In genomic region chr16:12646490-12647274, GRCh38 we compare ENCODE assay signal across 10 cellular contexts.
DNase-seq lines count a peak whose midpoint lies in the region; ATAC-seq, FAIRE-seq and TF ChIP-seq lines count a peak whose summit lies in the region.
"Had no signal": no experiment of that assay in that cellular context is flagged by ENCODE, and none has a peak within 500 bp of the region (broad histone marks: within the 10 kb centered on the region; RNA-seq: fewer than 3 reads in every experiment).

No MANE protein-coding gene starts in this region.

- H3K4me3 ChIP-seq in mesenchymal stem cell (ENCODE audit: insufficient read depth in 1 of 2, low read depth in 1 of 2, low read length in 2 of 2) (no peak overlapping the region), small intestine (ENCODE audit: low read depth in 1 of 2, low read length in 2 of 2) (no peak overlapping the region), sigmoid colon (no peak overlapping the region), psoas muscle (no peak overlapping the region)
- H3K4me3 ChIP-seq: right atrium auricular region had no signal

- H3K27ac Mint-ChIP-seq in activated T-cell treated with anti-CD3 and anti-CD28 coated beads, Interleukin-2, amount 50 U/mL, for 24 hours = peak overlapping the region; percentile 97

- H2BK15ac ChIP-seq in mesenchymal stem cell (ENCODE audit: low read depth, poor library complexity, severe bottlenecking) = no peak overlapping the region

- no peak overlapping the region for H3K23ac ChIP-seq in mesenchymal stem cell (ENCODE audit: low read length in 2 of 2)

- H4K8ac ChIP-seq in mesenchymal stem cell (ENCODE audit: low read length) = no peak overlapping the region

- in situ Hi-C loops in KBM-7 (cut with MboI; ENCODE audit: low pct_unique_long_range_greater_than_20kb, low sequenced_read_pairs) = no loop called here

- H3K4ac ChIP-seq in mesenchymal stem cell (ENCODE audit: low read depth in 1 of 2, low read length in 2 of 2) = no peak overlapping the region

- H2AFZ ChIP-seq in mesenchymal stem cell (ENCODE audit: low read depth, low read length) = no peak overlapping the region

- no peak overlapping the region for H4K91ac ChIP-seq in mesenchymal stem cell (ENCODE audit: low read length)

- no peak overlapping the region for H3K18ac ChIP-seq in mesenchymal stem cell (ENCODE audit: low read depth in 1 of 2, low read length in 2 of 2)

- no peaks in the 10 kb centered on the region for H3K36me3 Mint-ChIP-seq in activated T-cell treated with anti-CD3 and anti-CD28 coated beads, Interleukin-2, amount 50 U/mL, for 24 hours (ENCODE audit: low read depth)

- no peak overlapping the region for H3K9ac ChIP-seq in mesenchymal stem cell (ENCODE audit: low read length)

- H3K27me3 ChIP-seq in mesenchymal stem cell (ENCODE audit: control insufficient read depth in 1 of 2, insufficient read depth in 1 of 2, low read length in 2 of 2) = no peaks in the 10 kb centered on the region
- no peaks in the 10 kb centered on the region for H3K27me3 ChIP-seq in small intestine (ENCODE audit: control insufficient read depth in 2 of 2, insufficient read depth in 2 of 2, low read length in 2 of 2)
- H3K27me3 ChIP-seq in sigmoid colon = no peaks in the 10 kb centered on the region
- peaks cover 0 to 9% (median 0%) of the 10 kb centered on the region in 3 donors for H3K27me3 ChIP-seq in psoas muscle (ENCODE audit: insufficient read depth in 3 of 3, low read length in 2 of 3)
- H3K27me3 ChIP-seq: right atrium auricular region had no signal

- no peak overlapping the region for H2BK120ac ChIP-seq in mesenchymal stem cell (ENCODE audit: low read depth, low read length)

- H3K9me3 ChIP-seq in mesenchymal stem cell (ENCODE audit: control insufficient read depth, low read length) = no peaks in the 10 kb centered on the region
- H3K9me3 ChIP-seq in small intestine (ENCODE audit: control insufficient read depth, low read depth) = no peaks in the 10 kb centered on the region
- H3K9me3 ChIP-seq in sigmoid colon = no peaks in the 10 kb centered on the region
- H3K9me3 ChIP-seq in psoas muscle = no peaks in the 10 kb centered on the region
- H3K9me3 ChIP-seq: right atrium auricular region had no signal

- ATAC-seq in GM18498 (IDR thresholded peaks at IDR 0.05; ENCODE audit: unreplicated experiment) = no peak
- ATAC-seq in psoas muscle = no peak

- TF ChIP-seq CTCF in sigmoid colon (IDR thresholded peaks at IDR 0.05) (no peak), psoas muscle (IDR thresholded peaks at IDR 0.05) (no peak)

- intact Hi-C loops in sigmoid colon (cut with DNase I) (no loop called here), psoas muscle (cut with DNase I) (no loop called here)

- no peaks in the 10 kb centered on the region for H3K79me1 ChIP-seq in mesenchymal stem cell (replicated peaks; ENCODE audit: low read length, poor library complexity, severe bottlenecking)

- WGBS in mesenchymal stem cell = 62% methylated on average over 7 of the region's 10 CpGs
- 36 to 42% (median 40%) methylated on average over 10 of the region's 10 CpGs for WGBS in small intestine, 3 donors
- WGBS in sigmoid colon, 2 donors = 51 to 54% methylated on average over 10 of the region's 10 CpGs
- 40 to 45% (median 43%) methylated on average over 10 of the region's 10 CpGs for WGBS in psoas muscle, 3 donors

- no peak overlapping the region for H3K4me2 ChIP-seq in mesenchymal stem cell (ENCODE audit: low read length, poor library complexity, severe bottlenecking)

- peak; percentile 78 for DNase-seq in Ammon's horn (ENCODE audit: low spot score)
- peak; percentile 69 for DNase-seq in KBM-7
- peak; percentile 70 for DNase-seq in activated T-cell treated with anti-CD3 and anti-CD28 coated beads, Interleukin-2, amount 50 U/mL, for 24 hours
- peak; percentile 20 for DNase-seq in mesenchymal stem cell
- no peak for DNase-seq in small intestine
- DNase-seq in sigmoid colon = no peak
- DNase-seq in psoas muscle = no peak
- DNase-seq: NCI-H1436 had no signal

- H3K9me3 Mint-ChIP-seq in activated T-cell treated with anti-CD3 and anti-CD28 coated beads, Interleukin-2, amount 50 U/mL, for 24 hours = peaks cover 10% of the 10 kb centered on the region

- H3K14ac ChIP-seq in mesenchymal stem cell (ENCODE audit: low read length in 2 of 2) = no peak overlapping the region

- peak overlapping the region; percentile 63 for H3K4me3 Mint-ChIP-seq in activated T-cell treated with anti-CD3 and anti-CD28 coated beads, Interleukin-2, amount 50 U/mL, for 24 hours

- no peak overlapping the region for H2BK12ac ChIP-seq in mesenchymal stem cell (ENCODE audit: low read length in 2 of 2)

- no peak for FAIRE-seq in small intestine (lab: Jason Lieb, UNC)

- H2BK5ac ChIP-seq in mesenchymal stem cell (ENCODE audit: low read depth, low read length, poor library complexity, severe bottlenecking) = no peak overlapping the region

- H3K27me3 Mint-ChIP-seq in activated T-cell treated with anti-CD3 and anti-CD28 coated beads, Interleukin-2, amount 50 U/mL, for 24 hours = no peaks in the 10 kb centered on the region

- H3K36me3 ChIP-seq in mesenchymal stem cell (ENCODE audit: control insufficient read depth in 1 of 2, insufficient read depth in 2 of 2, low read depth in 1 of 2, low read length in 2 of 2) (no peaks in the 10 kb centered on the region), small intestine (ENCODE audit: control insufficient read depth in 2 of 2, insufficient read depth in 2 of 2, low read length in 2 of 2) (no peaks in the 10 kb centered on the region), sigmoid colon (no peaks in the 10 kb centered on the region), psoas muscle (ENCODE audit: insufficient read depth in 1 of 2, low read depth in 1 of 2) (no peaks in the 10 kb centered on the region)
- H3K36me3 ChIP-seq: right atrium auricular region had no signal

- H3K4me1 Mint-ChIP-seq in activated T-cell treated with anti-CD3 and anti-CD28 coated beads, Interleukin-2, amount 50 U/mL, for 24 hours (ENCODE audit: low read depth) = peaks cover 27% of the 10 kb centered on the region

- H3K4me1 ChIP-seq in mesenchymal stem cell (ENCODE audit: control insufficient read depth, insufficient read depth, low read depth, low read length) (no peaks in the 10 kb centered on the region), small intestine (ENCODE audit: control insufficient read depth in 2 of 2, insufficient read depth in 1 of 2, low read depth in 1 of 2, low read length in 1 of 2) (no peaks in the 10 kb centered on the region), sigmoid colon (no peaks in the 10 kb centered on the region), psoas muscle (no peaks in the 10 kb centered on the region)

- TF ChIP-seq EP300 in sigmoid colon (IDR thresholded peaks at IDR 0.05) = no peak

- H3K27ac ChIP-seq in mesenchymal stem cell (ENCODE audit: low read length, poor library complexity, severe bottlenecking) = no peak overlapping the region
- no peak overlapping the region for H3K27ac ChIP-seq in small intestine (ENCODE audit: low read depth in 1 of 2, low read length in 1 of 2)
- no peak overlapping the region for H3K27ac ChIP-seq in sigmoid colon
- H3K27ac ChIP-seq in psoas muscle = no peak overlapping the region
- H3K27ac ChIP-seq: right atrium auricular region had no signal

- TF ChIP-seq POLR2A in sigmoid colon (IDR thresholded peaks at IDR 0.05) = no peak

- no peak overlapping the region for H2AK5ac ChIP-seq in mesenchymal stem cell (ENCODE audit: low read length, severe bottlenecking)

Comparison
In these comparisons a context has a peak if more than half of its experiments do, and no peak if none do; other contexts are left out.
1. DNase-seq: peak in Ammon's horn (single experiment), KBM-7 (single experiment), activated T-cell treated with anti-CD3 and anti-CD28 coated beads, Interleukin-2, amount 50 U/mL, for 24 hours (single experiment) and mesenchymal stem cell (single experiment); none in small intestine (single experiment), sigmoid colon (single experiment) and psoas muscle (0 of 2).